ENCODE assay signal across 11 cellular contexts in the genomic region with DNA sequence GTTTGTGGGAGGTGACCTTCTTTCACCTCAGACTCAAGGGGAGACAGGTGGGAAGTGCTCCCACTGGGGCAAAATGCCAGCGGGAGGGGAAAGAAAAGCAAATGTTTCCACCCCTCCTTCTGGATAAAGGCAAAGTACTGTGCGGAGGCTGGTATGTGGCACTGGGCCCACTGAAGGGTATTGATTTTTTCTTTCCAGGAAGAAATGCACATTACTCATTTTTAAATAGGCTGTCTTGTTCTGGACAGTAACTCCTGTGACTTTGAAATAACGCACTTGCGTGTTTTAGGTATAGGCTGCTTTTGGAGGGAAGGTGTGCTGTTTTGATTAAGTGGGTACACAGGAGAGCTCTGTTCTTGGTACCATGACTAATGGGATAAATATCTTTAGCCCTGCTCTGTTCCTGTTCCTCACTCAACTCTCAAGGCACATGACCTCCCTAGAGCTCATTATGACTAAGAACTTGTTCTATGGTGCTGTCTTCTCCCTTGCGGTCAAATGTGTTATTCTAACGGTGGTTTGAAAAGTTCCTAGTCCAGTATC. TPM values are rescaled to one million over a fixed set of nuclear protein-coding genes. Genes with fewer than 3 reads are reported as not detected.
A peak's percentile ranks its signal among the peaks of the same experiment; 100 is the strongest.
DNase-seq lines count a peak whose midpoint lies in the region; FAIRE-seq and TF ChIP-seq lines count a peak whose summit lies in the region.
"Had no signal": no experiment of that assay in that cellular context is flagged by ENCODE, and none has a peak within 500 bp of the region (broad histone marks: within the 10 kb centered on the region; RNA-seq: fewer than 3 reads in every experiment).

No MANE protein-coding gene starts in this region.

- no CpG with 5 or more reads among the region's 6 CpGs for WGBS in H9 (ENCODE audit: extremely low coverage, insufficient read length, low lambda C conversion rate)
- WGBS in small intestine, 3 donors: 19 to 56% (median 55%) methylated on average over 6 of the region's 6 CpGs
- 48% methylated on average over 6 of the region's 6 CpGs for WGBS in prostate gland

- no peak overlapping the region for H2BK5ac ChIP-seq in H9 (ENCODE audit: insufficient read length, low read length)

- H3K36me3 Mint-ChIP-seq in H9 (ENCODE audit: insufficient read depth in 1 of 3, low read depth in 3 of 3): no peaks in the 10 kb centered on the region

- no peak overlapping the region for H2BK15ac ChIP-seq in H9 (ENCODE audit: low read depth, low read length)

- no peaks in the 10 kb centered on the region for H3K23me2 ChIP-seq in H9 (ENCODE audit: insufficient read length, low read depth, low read length, poor library complexity, severe bottlenecking)

- H3K27me3 Mint-ChIP-seq in H9 (ENCODE audit: low read depth): no peaks in the 10 kb centered on the region

- H3K4me1 ChIP-seq in H9 (ENCODE audit: insufficient read depth, low read length): no peaks in the 10 kb centered on the region
- no peaks in the 10 kb centered on the region for H3K4me1 ChIP-seq in small intestine (ENCODE audit: control insufficient read depth in 2 of 2, insufficient read depth in 1 of 2, low read depth in 1 of 2, low read length in 1 of 2)
- no peaks in the 10 kb centered on the region for H3K4me1 ChIP-seq in prostate gland (replicated peaks)
- H3K4me1 ChIP-seq in uterus: no peaks in the 10 kb centered on the region

- H4K20me1 ChIP-seq in H9 (ENCODE audit: control insufficient read depth, insufficient read depth, insufficient read length): no peaks in the 10 kb centered on the region

- TF ChIP-seq POLR2A in prostate gland (IDR thresholded peaks at IDR 0.05) (no peak), uterus (IDR thresholded peaks at IDR 0.05) (no peak)

- H3K27ac ChIP-seq in H9 (ENCODE audit: insufficient read length, low read depth, low read length): no peak overlapping the region
- H3K27ac ChIP-seq in small intestine (ENCODE audit: low read depth in 1 of 2, low read length in 1 of 2): no peak overlapping the region
- no peak overlapping the region for H3K27ac ChIP-seq in prostate gland
- H3K27ac ChIP-seq in uterus: no peak overlapping the region

- no peak overlapping the region for H2BK20ac ChIP-seq in H9 (ENCODE audit: low read depth, low read length, poor library complexity, severe bottlenecking)

- peaks cover 7 to 10% of the 10 kb centered on the region in 2 experiments; a peak in 1 of 4 replicates for H3K4me1 Mint-ChIP-seq in H9
- H3K4me1 Mint-ChIP-seq: activated B cell treated with CpG ODN at 0.5 μM for 24 hours had no signal

- H3K36me3 ChIP-seq in small intestine (ENCODE audit: control insufficient read depth in 2 of 2, insufficient read depth in 2 of 2, low read length in 2 of 2) (no peaks in the 10 kb centered on the region), prostate gland (no peaks in the 10 kb centered on the region), uterus (no peaks in the 10 kb centered on the region)

- H3K14ac ChIP-seq in H9 (ENCODE audit: insufficient read depth, low read length): no peak overlapping the region

- no peak overlapping the region for H2BK12ac ChIP-seq in H9 (ENCODE audit: insufficient read length, low read depth, low read length)

- no peaks in the 10 kb centered on the region for H3K9me3 ChIP-seq in H9 (ENCODE audit: control insufficient read depth, low read depth, low read length)
- no peaks in the 10 kb centered on the region for H3K9me3 ChIP-seq in small intestine (ENCODE audit: control insufficient read depth, low read depth)
- no peaks in the 10 kb centered on the region for H3K9me3 ChIP-seq in prostate gland
- H3K9me3 ChIP-seq in uterus: no peaks in the 10 kb centered on the region

- no peak overlapping the region for H4K91ac ChIP-seq in H9 (ENCODE audit: insufficient read length, low read depth, low read length)

- no peak overlapping the region for H3T11ph ChIP-seq in H9 (ENCODE audit: low read length)

- H3K4me3 Mint-ChIP-seq in H9: no peak overlapping the region
- H3K4me3 Mint-ChIP-seq: activated B cell treated with CpG ODN at 0.5 μM for 24 hours had no signal

- intact Hi-C loops in posterior cingulate gyrus (cut with DNase I) (no loop called here), prostate gland (cut with DNase I) (no loop called here), uterus (cut with DNase I; ENCODE audit: low total_unique reads) (no loop called here)

- no peak overlapping the region for H3K18ac ChIP-seq in H9 (ENCODE audit: insufficient read length, low read depth, low read length)

- no peak for FAIRE-seq in small intestine (lab: Jason Lieb, UNC)
- FAIRE-seq: H1 had no signal

- H2AK5ac ChIP-seq in H9 (ENCODE audit: insufficient read length, low read length): no peak overlapping the region

- no peaks in the 10 kb centered on the region for H3K79me1 ChIP-seq in H9 (ENCODE audit: insufficient read depth, low read depth, low read length, poor library complexity, severe bottlenecking)

- no peak overlapping the region for H3K9ac ChIP-seq in H9 (ENCODE audit: extremely low read depth, insufficient read length, low read length)

- H3K79me2 ChIP-seq in H9 (ENCODE audit: insufficient read depth, low read length): no peaks in the 10 kb centered on the region

- no peak overlapping the region for H3K56ac ChIP-seq in H9 (ENCODE audit: insufficient read length, low read depth, low read length)

- no peak overlapping the region for H3K23ac ChIP-seq in H9 (ENCODE audit: insufficient read length, low read depth, low read length)

- peak overlapping the region; percentile 41 for H4K5ac ChIP-seq in H9 (ENCODE audit: insufficient read length, low read depth, low read length)

- H3K4ac ChIP-seq in H9 (ENCODE audit: low read depth, low read length): no peak overlapping the region

- DNase-seq in H9: no peak
- peak; percentile 76 for DNase-seq in NCI-H2107 treated with DMSO at 0.1 percent for 48 hours (lab: John Stamatoyannopoulos, UW; ENCODE audit: unreplicated experiment)
- peak; percentile 60 for DNase-seq in epithelial cell of proximal tubule (ENCODE audit: low read depth)
- peak; percentile 19 for DNase-seq in small intestine
- DNase-seq in DMS53 (lab: John Stamatoyannopoulos, UW): no peak
- DNase-seq in posterior cingulate gyrus: no peak
- no peak for DNase-seq in prostate gland (ENCODE audit: low spot score)
- no peak for DNase-seq in uterus
- DNase-seq: activated B cell treated with CpG ODN at 0.5 μM for 24 hours had no signal

- H3K27ac Mint-ChIP-seq in H9: no peak overlapping the region
- H3K27ac Mint-ChIP-seq: activated B cell treated with CpG ODN at 0.5 μM for 24 hours had no signal

- no peak overlapping the region for H2BK120ac ChIP-seq in H9 (ENCODE audit: low read depth, low read length, poor library complexity, severe bottlenecking)

- H2AFZ ChIP-seq in H9 (ENCODE audit: low read length): no peak overlapping the region

- no peak overlapping the region for H3K4me2 ChIP-seq in H9 (ENCODE audit: insufficient read depth, insufficient read length, low read length)

- H3K27me3 ChIP-seq in H9 (ENCODE audit: insufficient read depth, low read length) (no peaks in the 10 kb centered on the region), small intestine (ENCODE audit: control insufficient read depth in 2 of 2, insufficient read depth in 2 of 2, low read length in 2 of 2) (peaks cover 0 to 2% of the 10 kb centered on the region in 2 donors), prostate gland (replicated peaks; ENCODE audit: insufficient read depth) (no peaks in the 10 kb centered on the region), uterus (no peaks in the 10 kb centered on the region)

- peaks cover 3 to 30% of the 10 kb centered on the region in 2 experiments; a peak in 4 of 5 replicates for H3K9me3 Mint-ChIP-seq in H9
- H3K9me3 Mint-ChIP-seq: activated B cell treated with CpG ODN at 0.5 μM for 24 hours had no signal

- no peak for TF ChIP-seq CTCF in H9 (conservative IDR thresholded peaks at IDR 0.05)
- no peak for TF ChIP-seq CTCF in epithelial cell of proximal tubule (conservative IDR thresholded peaks at IDR 0.05; ENCODE audit: low read depth, low read length)
- TF ChIP-seq CTCF in prostate gland (IDR thresholded peaks at IDR 0.05): no peak
- TF ChIP-seq CTCF in uterus (IDR thresholded peaks at IDR 0.05): no peak

- H3K4me3 ChIP-seq in epithelial cell of proximal tubule (ENCODE audit: low read depth, low read length) (no peak overlapping the region), small intestine (ENCODE audit: low read depth in 1 of 2, low read length in 2 of 2) (no peak overlapping the region), prostate gland (no peak overlapping the region), uterus (no peak overlapping the region)

- no peak overlapping the region for H4K8ac ChIP-seq in H9 (replicated peaks; ENCODE audit: insufficient read length, low read depth, low read length)

RNA-seq across cellular contexts. Expression of gene MBTPS2, which starts 40.7 kb away (rescaled TPM):
- total RNA-seq in H9 (2021) (6.5 and 6.8 TPM in 2 replicates), epithelial cell of proximal tubule (5.0 and 5.9 TPM in 2 replicates), prostate gland (10 to 100 TPM; 14.0 to 14.4 TPM), uterus (10 to 100 TPM in 2 of 4 donors, 1 to 10 TPM in 2; 1.8 to 24.5 (median 12.9) TPM)
- polyA plus RNA-seq in small intestine: 1 to 10 TPM in 1 of 3 donors, under 1 TPM in 2; 0.54 to 5.3 (median 0.89) TPM

RNA-seq across cellular contexts. Expression of gene SMPX, which starts 40.8 kb away (rescaled TPM):
- total RNA-seq in H9 (2021) (not detected in 2 replicates), epithelial cell of proximal tubule (not detected in 2 replicates), prostate gland (1 to 10 TPM in 1 of 2 donors, not detected in 1; 4.2 TPM), uterus (1 to 10 TPM in 1 of 4 donors, under 1 TPM in 1, not detected in 2; 0.62 to 1.2 TPM)
- polyA plus RNA-seq in small intestine: 1 to 10 TPM in 1 of 3 donors, under 1 TPM in 1, not detected in 1; 0.24 to 4.1 TPM
- total RNA-seq: activated B cell treated with CpG ODN at 0.5 μM for 24 hours, glomerular endothelial cell, H1 had no signal
- polyA plus RNA-seq: H1 had no signal

RNA-seq across cellular contexts. Expression of gene YY2, which starts 57.0 kb away (rescaled TPM):
- total RNA-seq in H9 (2021) (1.8 TPM in 2 replicates), epithelial cell of proximal tubule (0.35 and 1.2 TPM in 2 replicates), prostate gland (10 to 100 TPM in 1 of 2 donors, under 1 TPM in 1; 0.82 to 13.7 TPM), uterus (1 to 10 TPM in 2 of 4 donors, under 1 TPM in 1, not detected in 1; 0.26 to 4.4 (median 3.7) TPM)
- polyA plus RNA-seq in small intestine: under 1 TPM in 1 of 3 donors, not detected in 2; 0.95 TPM

Comparison
In these comparisons a context has a peak if more than half of its experiments do, and no peak if none do; other contexts are left out.
1. DNase-seq: peak in NCI-H2107 treated with DMSO at 0.1 percent for 48 hours (single experiment), epithelial cell of proximal tubule (single experiment) and small intestine (single experiment); none in H9 (single experiment), DMS53 (single experiment), posterior cingulate gyrus (0 of 10), prostate gland (single experiment) and uterus (0 of 2).